In the genomic region with DNA sequence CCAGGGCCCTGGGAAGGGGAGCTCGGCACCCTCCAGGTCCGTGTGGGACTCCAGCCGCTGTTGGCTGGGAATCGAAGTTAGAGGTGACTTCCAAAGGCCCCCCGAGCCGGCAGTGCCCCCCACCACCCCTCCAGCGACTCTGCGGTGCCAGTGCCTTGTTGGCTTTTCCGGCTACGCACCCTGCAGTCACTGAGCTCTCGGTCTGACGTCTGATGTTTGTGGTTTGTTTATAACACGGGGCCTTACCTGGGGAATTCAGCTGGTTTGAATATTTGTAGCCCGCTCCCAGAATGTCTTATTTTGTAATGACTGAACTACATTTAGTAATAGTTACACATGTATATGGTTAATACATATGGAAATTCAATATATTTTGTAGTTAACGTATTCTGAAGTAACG, we compare ENCODE assay signal across 8 cellular contexts.
"Had no signal": no experiment of that assay in that cellular context is flagged by ENCODE, and none has a peak within 500 bp of the region (broad histone marks: within the 10 kb centered on the region; RNA-seq: fewer than 3 reads in every experiment).

No MANE protein-coding gene starts in this region.

- DNase-seq: activated CD4-positive, alpha-beta T cell treated with anti-CD3 and anti-CD28 coated beads for 48 hours; activated naive CD4-positive, alpha-beta T cell treated with Interleukin-2 at 50 U/mL for 16 hours; heart left ventricle; immature natural killer cell; stimulated activated naive CD4-positive, alpha-beta T cell; tibial artery; WERI-Rb-1 had no signal

- H3K9me3 Mint-ChIP-seq: immature natural killer cell had no signal

- H3K4me3 ChIP-seq: heart left ventricle, tibial artery, vagina had no signal

- H3K9me3 ChIP-seq: vagina had no signal

- H3K4me3 Mint-ChIP-seq: immature natural killer cell had no signal

- H3K27me3 ChIP-seq: vagina had no signal

- H3K27ac ChIP-seq: tibial artery, vagina, WERI-Rb-1 had no signal
